Comparison of ENCODE assay signal across 9 cellular contexts in genomic region chrX:107894038-107894437, GRCh38.
DNase-seq lines count a peak whose midpoint lies in the region; ATAC-seq and TF ChIP-seq lines count a peak whose summit lies in the region.
"Had no signal": no experiment of that assay in that cellular context is flagged by ENCODE, and none has a peak within 500 bp of the region (broad histone marks: within the 10 kb centered on the region; RNA-seq: fewer than 3 reads in every experiment).

No MANE protein-coding gene starts in this region.

- no peaks in the 10 kb centered on the region for H3K9me3 ChIP-seq in ascending aorta
- H3K9me3 ChIP-seq in tibial nerve: peaks cover 0 to 4% (median 0%) of the 10 kb centered on the region in 4 donors

- no peak for TF ChIP-seq EP300 in tibial nerve (IDR thresholded peaks at IDR 0.05)

- H3K36me3 ChIP-seq in ascending aorta (no peaks in the 10 kb centered on the region), tibial nerve (peaks cover 0 to 5% (median 0%) of the 10 kb centered on the region in 3 donors)

- H3K27ac ChIP-seq in ascending aorta (no peak overlapping the region), tibial nerve (no peak overlapping the region)

- intact Hi-C loops in ascending aorta (cut with DNase I): loop anchor here (10.0 kb wide), 1 partner anchor 239 kb away; no protein-coding TSS in a partner anchor

- TF ChIP-seq POLR2A in tibial nerve (IDR thresholded peaks at IDR 0.05): no peak

- H3K4me3 ChIP-seq in ascending aorta (no peak overlapping the region), tibial nerve (no peak overlapping the region)

- WGBS in tibial nerve, 2 donors: 42% methylated on average over 4 of the region's 4 CpGs

- TF ChIP-seq CTCF in GM10248 (IDR thresholded peaks at IDR 0.05; ENCODE audit: control extremely low read depth, extremely low read depth, low read depth, missing control alignments) (peak; percentile 36), ascending aorta (IDR thresholded peaks at IDR 0.05) (peak; percentile 32 to 54 (median 53)), tibial nerve (IDR thresholded peaks at IDR 0.05) (peak in 4 of 5 experiments; percentile 16 to 69 (median 50))

- POLR2A ChIA-PET in GM10248 (lab: Yijun Ruan, JAX): no interaction called here

- DNase-seq in Ammon's horn (ENCODE audit: low spot score) (peak; percentile 7), GM10248 (ENCODE audit: extremely low spot score) (peak; percentile 32), NCI-H69 (lab: John Stamatoyannopoulos, UW) (peak; percentile 42), ascending aorta (ENCODE audit: low spot score in 2 of 2) (no peak), inferior parietal cortex (ENCODE audit: extremely low spot score) (peak; percentile 29), tibial nerve (ENCODE audit: low spot score in 2 of 2) (peak in 1 of 2 donors; percentile 42)
- DNase-seq: right cardiac atrium had no signal

- no peaks in the 10 kb centered on the region for H3K4me1 ChIP-seq in ascending aorta
- no peaks in the 10 kb centered on the region for H3K4me1 ChIP-seq in tibial nerve

- ATAC-seq in HG02943 (IDR thresholded peaks at IDR 0.05; ENCODE audit: low read depth, unreplicated experiment) (peak; percentile 79), HG03571 (IDR thresholded peaks at IDR 0.05; ENCODE audit: unreplicated experiment) (no peak)

- CTCF ChIA-PET in GM10248 (lab: Yijun Ruan, JAX): interaction anchor here (1.0 to 2.9 kb wide), 4 partner anchors 10 to 1019 kb away, joined by 3 to 10 read pairs (median 4); partner anchors contain the start of gene NCBP2L

- H3K27me3 ChIP-seq in ascending aorta: no peaks in the 10 kb centered on the region
- peaks cover 0 to 3% of the 10 kb centered on the region in 2 donors for H3K27me3 ChIP-seq in tibial nerve

Comparison
In these comparisons a context has a peak if more than half of its experiments do, and no peak if none do; other contexts are left out.
1. DNase-seq: peak in Ammon's horn (single experiment), GM10248 (single experiment), NCI-H69 (single experiment) and inferior parietal cortex (single experiment); none in ascending aorta (0 of 2).
2. Peak in every context shown above with its lines, with median percentiles within 50 percentile points of each other: CTCF ChIP-seq.